ENCODE assay signal across 13 cellular contexts in the genomic region with DNA sequence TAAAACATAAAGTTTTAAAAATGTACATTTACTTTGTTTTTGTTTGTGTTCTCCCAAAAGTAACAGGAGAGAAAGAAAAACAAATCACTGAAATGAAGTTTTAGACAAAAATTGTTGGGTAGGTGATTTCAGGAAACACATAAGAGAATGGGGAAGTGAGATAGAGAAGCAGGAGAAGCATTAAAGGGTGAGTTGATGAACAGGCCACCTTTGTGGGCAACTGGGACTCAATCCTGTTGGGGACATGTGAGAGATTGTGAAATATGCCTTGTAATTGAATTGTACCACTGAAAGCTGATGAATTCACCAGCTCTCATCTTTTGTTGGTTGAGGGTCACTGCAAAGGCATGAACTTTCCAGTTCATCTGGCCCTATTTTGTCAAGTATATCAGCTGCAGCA.
"Had no signal": no experiment of that assay in that cellular context is flagged by ENCODE, and none has a peak within 500 bp of the region (broad histone marks: within the 10 kb centered on the region; RNA-seq: fewer than 3 reads in every experiment).

No MANE protein-coding gene starts in this region.

- H3K27me3 ChIP-seq: thyroid gland had no signal

- DNase-seq: activated CD4-positive, alpha-beta T cell treated with anti-CD3 and anti-CD28 coated beads, Interleukin-2, amount 50 U/mL, for 4 hours; activated CD8-positive, alpha-beta memory T cell treated with anti-CD3 and anti-CD28 coated beads, Interleukin-2, amount 10 ng/mL, durations not matched to agents 7 days and 5 days; activated effector memory CD4-positive, alpha-beta T cell treated with Interleukin-2 at 50 U/mL for 16 hours; activated T-cell treated with anti-CD3 and anti-CD28 coated beads, Interleukin-2, amount 50 U/mL, for 24 hours; amygdala; naive thymus-derived CD4-positive, alpha-beta T cell; stimulated activated CD4-positive, alpha-beta T cell treated with anti-CD3 and anti-CD28 coated beads, Interleukin-4, amount 100 ng/mL, for 4 hours; thyroid gland had no signal

- H3K27ac ChIP-seq: parathyroid adenoma, skin epidermis, thyroid gland had no signal

- H3K79me2 ChIP-seq: parathyroid adenoma had no signal

- H3K27me3 Mint-ChIP-seq: activated CD8-positive, alpha-beta memory T cell treated with anti-CD3 and anti-CD28 coated beads, Interleukin-2, amount 10 ng/mL, durations not matched to agents 7 days and 5 days; activated naive CD8-positive, alpha-beta T cell; activated T-cell treated with anti-CD3 and anti-CD28 coated beads, Interleukin-2, amount 50 U/mL, for 24 hours; naive thymus-derived CD4-positive, alpha-beta T cell had no signal

- H3K9ac ChIP-seq: parathyroid adenoma had no signal

- H3K4me1 Mint-ChIP-seq: activated CD8-positive, alpha-beta memory T cell treated with anti-CD3 and anti-CD28 coated beads, Interleukin-2, amount 10 ng/mL, durations not matched to agents 7 days and 5 days had no signal

- ATAC-seq: activated CD4-positive, CD25-positive, alpha-beta regulatory T cell treated with anti-CD3 and anti-CD28 coated beads, Interleukin-2, amount 50 U/mL, for 24 hours; activated CD8-positive, alpha-beta memory T cell treated with anti-CD3 and anti-CD28 coated beads, Interleukin-2, amount 10 ng/mL, durations not matched to agents 7 days and 5 days; esophagus mucosa; naive thymus-derived CD4-positive, alpha-beta T cell had no signal

- H3K27ac Mint-ChIP-seq: activated CD8-positive, alpha-beta memory T cell treated with anti-CD3 and anti-CD28 coated beads, Interleukin-2, amount 10 ng/mL, durations not matched to agents 7 days and 5 days; activated naive CD8-positive, alpha-beta T cell; activated T-cell treated with anti-CD3 and anti-CD28 coated beads, Interleukin-2, amount 50 U/mL, for 24 hours; naive thymus-derived CD4-positive, alpha-beta T cell had no signal

- H3K9me3 ChIP-seq: thyroid gland had no signal

- H3K36me3 Mint-ChIP-seq: activated CD8-positive, alpha-beta memory T cell treated with anti-CD3 and anti-CD28 coated beads, Interleukin-2, amount 10 ng/mL, durations not matched to agents 7 days and 5 days; activated naive CD8-positive, alpha-beta T cell; naive thymus-derived CD4-positive, alpha-beta T cell had no signal

- H3K9me3 Mint-ChIP-seq: activated T-cell treated with anti-CD3 and anti-CD28 coated beads, Interleukin-2, amount 50 U/mL, for 24 hours had no signal

- H3K4me3 ChIP-seq: skin epidermis, thyroid gland had no signal

- H3K36me3 ChIP-seq: thyroid gland had no signal

- H3K4me3 Mint-ChIP-seq: activated CD8-positive, alpha-beta memory T cell treated with anti-CD3 and anti-CD28 coated beads, Interleukin-2, amount 10 ng/mL, durations not matched to agents 7 days and 5 days; activated naive CD8-positive, alpha-beta T cell; activated T-cell treated with anti-CD3 and anti-CD28 coated beads, Interleukin-2, amount 50 U/mL, for 24 hours; naive thymus-derived CD4-positive, alpha-beta T cell had no signal

- H2AFZ ChIP-seq: parathyroid adenoma had no signal

- H3K4me1 ChIP-seq: parathyroid adenoma, thyroid gland had no signal
